Comparison of ENCODE assay signal across 23 cellular contexts in the genomic region with DNA sequence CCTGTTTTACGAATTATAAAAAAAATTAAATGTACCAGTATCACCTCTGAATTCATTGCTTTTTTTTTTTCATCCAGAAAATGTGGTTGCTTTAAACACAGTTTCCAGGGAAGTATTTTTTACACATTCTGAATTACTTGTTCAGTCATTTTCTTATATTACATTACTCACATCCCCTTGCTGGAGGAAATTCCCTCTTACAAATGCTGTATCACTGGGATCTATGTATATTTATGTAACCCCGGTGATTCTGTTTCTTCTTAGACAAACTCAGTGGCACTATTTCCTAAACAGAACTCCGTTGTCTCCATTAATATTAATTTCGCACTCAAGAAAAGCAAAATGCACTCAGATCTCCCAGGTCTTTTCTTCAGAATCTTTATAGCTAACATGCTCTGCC.
DNase-seq lines count a peak whose midpoint lies in the region; ATAC-seq, FAIRE-seq and TF ChIP-seq lines count a peak whose summit lies in the region.
"Had no signal": no experiment of that assay in that cellular context is flagged by ENCODE, and none has a peak within 500 bp of the region (broad histone marks: within the 10 kb centered on the region; RNA-seq: fewer than 3 reads in every experiment).

No MANE protein-coding gene starts in this region.

- H3K4me1 ChIP-seq in A673 (ENCODE audit: insufficient read depth, low read length, poor library complexity, severe bottlenecking) (peaks cover 40% of the 10 kb centered on the region), upper lobe of right lung (no peaks in the 10 kb centered on the region)
- H3K4me1 ChIP-seq: ascending aorta had no signal

- no peak for ATAC-seq in upper lobe of right lung
- ATAC-seq: A549; activated CD8-positive, alpha-beta T cell treated with anti-CD3 and anti-CD28 coated beads for 36 hours; right cardiac atrium had no signal

- TF ChIP-seq CTCF in A673 (conservative IDR thresholded peaks at IDR 0.05; ENCODE audit: low read depth, low read length) (no peak), bronchial epithelial cell (IDR thresholded peaks at IDR 0.05; ENCODE audit: insufficient read depth, low read length, severe bottlenecking) (no peak), upper lobe of right lung (IDR thresholded peaks at IDR 0.05) (no peak)

- H3K36me3 ChIP-seq in A673 (ENCODE audit: insufficient read depth, low read length, poor library complexity, severe bottlenecking) (no peaks in the 10 kb centered on the region), bronchial epithelial cell (ENCODE audit: control insufficient read depth, insufficient read depth, low read length) (no peaks in the 10 kb centered on the region), upper lobe of right lung (no peaks in the 10 kb centered on the region)
- H3K36me3 ChIP-seq: ascending aorta had no signal

- no peak overlapping the region for H3K4me3 ChIP-seq in A673 (ENCODE audit: low read depth, low read length, poor library complexity, severe bottlenecking)
- no peak overlapping the region for H3K4me3 ChIP-seq in bronchial epithelial cell (ENCODE audit: low read depth, low read length)
- no peak overlapping the region for H3K4me3 ChIP-seq in upper lobe of right lung
- H3K4me3 ChIP-seq: A549, ascending aorta, coronary artery had no signal

- no peaks in the 10 kb centered on the region for H3K27me3 ChIP-seq in A673 (replicated peaks; ENCODE audit: insufficient read depth, low read depth, low read length, poor library complexity)
- no peaks in the 10 kb centered on the region for H3K27me3 ChIP-seq in bronchial epithelial cell (ENCODE audit: control insufficient read depth, insufficient read depth, low read length)
- H3K27me3 ChIP-seq in upper lobe of right lung, result no peaks in the 10 kb centered on the region
- H3K27me3 ChIP-seq: ascending aorta had no signal

- intact Hi-C loops in A673 (cut with micrococcal nuclease; ENCODE audit: unreplicated experiment) (no loop called here), upper lobe of right lung (cut with DNase I) (no loop called here)

- H3K9me3 ChIP-seq in A673 (ENCODE audit: low read depth, low read length, poor library complexity, severe bottlenecking), result no peaks in the 10 kb centered on the region
- no peaks in the 10 kb centered on the region for H3K9me3 ChIP-seq in upper lobe of right lung
- H3K9me3 ChIP-seq: A549, ascending aorta had no signal

- DNase-seq in A673 (ENCODE audit: low spot score) (peak; percentile 40), HT1080 (ENCODE audit: low read depth) (peak; percentile 63), bronchial epithelial cell (ENCODE audit: low read depth) (peak; percentile 86), iris pigment epithelial cell (ENCODE audit: low read depth) (peak; percentile 88), OCI-M1 (lab: John Stamatoyannopoulos, UW) (no peak), NCI-H1417 treated with DMSO at 0.1 percent for 48 hours (lab: John Stamatoyannopoulos, UW) (no peak), NCI-H187 treated with DMSO at 0.1 percent for 48 hours (lab: John Stamatoyannopoulos, UW) (no peak), upper lobe of right lung (no peak)
- DNase-seq: activated CD8-positive, alpha-beta T cell treated with anti-CD3 and anti-CD28 coated beads for 36 hours; activated naive CD4-positive, alpha-beta T cell treated with anti-CD3 and anti-CD28 coated beads for 36 hours; activated T-cell treated with anti-CD3 and anti-CD28 coated beads, Interleukin-2, amount 50 U/mL, for 24 hours; NCI-H510A; nucleus accumbens; right cardiac atrium; RPMI8226; stimulated activated CD4-positive, alpha-beta T cell treated with anti-CD3 and anti-CD28 coated beads, Interleukin-15, amount 100 ng/mL, for 24 hours; substantia nigra had no signal

- no peak for FAIRE-seq in bronchial epithelial cell (lab: Jason Lieb, UNC)
- FAIRE-seq: A549, GM12891, urothelium cell line had no signal

- POLR2A ChIA-PET in A673 (lab: Charles Lee; ENCODE audit: low non-redundant PET), result no interaction called here

- CTCF ChIA-PET in A673 (lab: Charles Lee), result no interaction called here

- no TSS peak for BruUV-seq in A673 (replicated peaks; lab: Mats Ljungman, UMichigan)

- H3K27ac ChIP-seq in A673 (ENCODE audit: low read depth, low read length, poor library complexity, severe bottlenecking), result no peak overlapping the region
- no peak overlapping the region for H3K27ac ChIP-seq in upper lobe of right lung
- H3K27ac ChIP-seq: A549, ascending aorta, C4-2B, coronary artery had no signal

Comparison
In these comparisons a context has a peak if more than half of its experiments do, and no peak if none do; other contexts are left out.
1. DNase-seq: peak in A673 (single experiment), HT1080 (single experiment), bronchial epithelial cell (single experiment) and iris pigment epithelial cell (single experiment); none in OCI-M1 (single experiment), NCI-H1417 treated with DMSO at 0.1 percent for 48 hours (single experiment), NCI-H187 treated with DMSO at 0.1 percent for 48 hours (single experiment) and upper lobe of right lung (single experiment).